36 cellular contexts compared by ENCODE assay signal in the genomic region with DNA sequence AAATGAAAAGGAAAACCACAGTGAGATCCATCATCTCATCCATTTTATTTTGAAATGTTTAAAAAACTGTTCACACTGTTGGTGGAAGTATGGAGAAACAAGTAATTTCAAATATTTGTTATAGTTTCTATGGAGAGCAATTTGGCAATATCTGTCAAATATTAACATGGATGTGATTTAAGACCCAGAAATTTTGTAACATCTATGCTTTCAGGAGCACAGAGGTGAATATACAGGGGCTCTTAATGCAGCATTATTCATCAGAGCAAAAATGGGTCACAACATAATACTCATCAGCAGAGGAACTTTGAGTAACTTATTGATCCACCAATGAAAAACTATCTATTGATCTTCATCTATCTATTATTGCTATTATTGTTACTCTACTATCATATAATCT. TPM values are rescaled to one million over a fixed set of nuclear protein-coding genes. Genes with fewer than 3 reads are reported as not detected.
"Had no signal": no experiment of that assay in that cellular context is flagged by ENCODE, and none has a peak within 500 bp of the region (broad histone marks: within the 10 kb centered on the region; RNA-seq: fewer than 3 reads in every experiment).

No MANE protein-coding gene starts in this region.

- H3K79me2 ChIP-seq: parathyroid adenoma had no signal

- H3K9ac ChIP-seq: neural progenitor cell, parathyroid adenoma had no signal

- H3K4me3 ChIP-seq: neural progenitor cell, ovary, psoas muscle, skin epidermis, smooth muscle cell, spleen, stomach, thoracic aorta, thyroid gland, tibial nerve, upper lobe of left lung, vagina had no signal

- H3K27ac ChIP-seq: neural progenitor cell, ovary, parathyroid adenoma, psoas muscle, skin epidermis, spleen, stomach, thoracic aorta, thyroid gland, tibial nerve, upper lobe of left lung, vagina had no signal

- H3K36me3 ChIP-seq: neural progenitor cell, ovary, spleen, stomach, thoracic aorta, thyroid gland, tibial nerve, upper lobe of left lung, vagina had no signal

- H3K9me3 Mint-ChIP-seq: natural killer cell; stimulated activated naive CD8-positive, alpha-beta T cell treated with anti-CD3 and anti-CD28 coated beads, Interleukin-15, Interleukin-2, amounts not matched to agents 100 ng/mL and 50 ng/mL, for 24 hours had no signal

- ATAC-seq: naive thymus-derived CD4-positive, alpha-beta T cell; natural killer cell; psoas muscle; right cardiac atrium; sciatic nerve; stimulated activated memory B cell treated with anti-CD40 and anti-IgM and Interleukin-4, amounts not matched to agents 10 μg/mL and 1 μg/mL and 100 μg/mL, for 72 hours had no signal

- H3K9me3 ChIP-seq: ovary, psoas muscle, thoracic aorta, thyroid gland, upper lobe of left lung, vagina had no signal

- H3K4me1 ChIP-seq: neural progenitor cell, parathyroid adenoma, psoas muscle, spleen, stomach, thyroid gland, tibial nerve, upper lobe of left lung, vagina had no signal

- H3K27ac Mint-ChIP-seq: naive thymus-derived CD4-positive, alpha-beta T cell; natural killer cell; nephron; neural progenitor cell; progenitor cell of endocrine pancreas; stimulated activated memory B cell treated with anti-CD40 and anti-IgM and Interleukin-4, amounts not matched to agents 10 μg/mL and 1 μg/mL and 100 μg/mL, for 72 hours; stimulated activated naive CD8-positive, alpha-beta T cell treated with anti-CD3 and anti-CD28 coated beads, Interleukin-15, Interleukin-2, amounts not matched to agents 100 ng/mL and 50 ng/mL, for 24 hours had no signal

- H2AFZ ChIP-seq: neural progenitor cell, parathyroid adenoma had no signal

- DNase-seq: naive thymus-derived CD4-positive, alpha-beta T cell; natural killer cell; occipital lobe; ovary; posterior cingulate gyrus; psoas muscle; right cardiac atrium; spleen; stimulated activated CD4-positive, alpha-beta T cell treated with anti-CD3 and anti-CD28 coated beads, Interleukin-12 subunit alpha, Interleukin-12 subunit beta, amount 100 ng/mL, for 4 hours; stimulated activated CD4-positive, alpha-beta T cell treated with anti-CD3 and anti-CD28 coated beads, Interleukin-1b, Interleukin-23, amount 100 ng/mL, for 48 hours; stimulated activated CD4-positive, alpha-beta T cell treated with anti-CD3 and anti-CD28 coated beads, Interleukin-4, amount 100 ng/mL, for 1 hour; stimulated activated CD4-positive, alpha-beta T cell treated with anti-CD3 and anti-CD28 coated beads, Interleukin-4, amount 100 ng/mL, for 4 hours; stimulated activated CD8-positive, alpha-beta memory T cell treated with anti-CD3 and anti-CD28 coated beads, Interleukin-4, amount 100 ng/mL, for 48 hours; stimulated activated naive CD4-positive, alpha-beta T cell; stomach; thyroid gland; trophoblast cell; upper lobe of left lung had no signal

- H3K27me3 Mint-ChIP-seq: progenitor cell of endocrine pancreas; stimulated activated memory B cell treated with anti-CD40 and anti-IgM and Interleukin-4, amounts not matched to agents 10 μg/mL and 1 μg/mL and 100 μg/mL, for 72 hours had no signal

- H3K36me3 Mint-ChIP-seq: natural killer cell; stimulated activated memory B cell treated with anti-CD40 and anti-IgM and Interleukin-4, amounts not matched to agents 10 μg/mL and 1 μg/mL and 100 μg/mL, for 72 hours had no signal

- FAIRE-seq: urothelium cell line had no signal

- H3K4me3 Mint-ChIP-seq: naive thymus-derived CD4-positive, alpha-beta T cell; natural killer cell; nephron; neural progenitor cell; stimulated activated memory B cell treated with anti-CD40 and anti-IgM and Interleukin-4, amounts not matched to agents 10 μg/mL and 1 μg/mL and 100 μg/mL, for 72 hours; stimulated activated naive CD8-positive, alpha-beta T cell treated with anti-CD3 and anti-CD28 coated beads, Interleukin-15, Interleukin-2, amounts not matched to agents 100 ng/mL and 50 ng/mL, for 24 hours had no signal

- H3K4me2 ChIP-seq: neural progenitor cell, smooth muscle cell had no signal

- H3K27me3 ChIP-seq: neural progenitor cell, ovary, spleen, stomach, thyroid gland, tibial nerve, upper lobe of left lung, vagina had no signal

- H3K4me1 Mint-ChIP-seq: naive thymus-derived CD4-positive, alpha-beta T cell; natural killer cell; stimulated activated memory B cell treated with anti-CD40 and anti-IgM and Interleukin-4, amounts not matched to agents 10 μg/mL and 1 μg/mL and 100 μg/mL, for 72 hours had no signal

RNA-seq across cellular contexts. Expression of a gene that starts 31.4 kb away (rescaled TPM):
- total RNA-seq: natural killer cell, occipital lobe, osteoblast, progenitor cell of endocrine pancreas, psoas muscle, right cardiac atrium, sciatic nerve, spleen, stomach, subcutaneous adipose tissue, temporal lobe, thoracic aorta, upper lobe of left lung, ureter, vagina had no signal
- polyA plus RNA-seq: naive thymus-derived CD4-positive, alpha-beta T cell; neural cell; psoas muscle; right cardiac atrium; smooth muscle cell; spleen; stomach had no signal
